ENCODE assay signal across 1 cellular context in the genomic region with DNA sequence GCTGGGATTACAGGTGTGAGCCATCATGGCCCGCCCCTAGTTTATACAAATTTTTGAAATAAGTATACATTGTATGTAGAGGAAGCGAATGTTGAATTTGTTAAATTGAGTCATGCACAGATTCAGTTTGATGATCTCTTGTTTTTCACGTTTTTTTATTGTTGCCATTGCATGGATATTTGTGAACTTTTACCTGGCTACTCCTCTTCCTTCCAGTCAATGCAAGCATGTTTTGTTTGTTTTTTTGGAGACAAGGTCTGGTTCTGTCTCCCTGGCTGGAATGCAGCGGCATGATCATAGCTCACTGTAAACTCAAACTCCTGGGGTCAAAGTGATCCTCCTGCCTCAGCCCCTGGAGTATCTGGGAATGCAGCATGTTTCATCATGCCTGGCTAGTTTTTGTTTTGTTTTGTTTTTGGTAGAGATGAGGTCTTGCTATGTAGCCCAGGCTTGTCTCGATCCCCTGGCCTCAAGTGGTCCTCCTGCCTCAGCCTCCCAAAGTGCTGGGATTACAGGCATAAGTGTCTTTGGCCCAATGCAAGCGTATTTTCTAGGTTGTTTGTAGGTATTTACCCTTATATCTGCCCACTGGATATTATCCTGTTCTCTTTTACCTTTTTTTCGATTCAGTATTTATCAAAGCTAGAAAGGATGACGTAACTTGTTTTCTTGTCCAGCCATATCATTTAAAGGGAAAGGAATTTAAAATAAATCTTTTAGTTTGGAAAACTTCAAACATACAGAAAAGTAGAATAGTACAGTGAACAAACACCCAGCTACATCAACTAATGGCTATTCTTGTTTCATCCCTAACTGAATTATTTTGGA.
TF ChIP-seq lines count a peak whose summit lies in the region.

No MANE protein-coding gene starts in this region.

TF ChIP-seq in HepG2, 621 proteins besides CTCF, POLR2A, EP300 and RAD21 (continued from another document and continues in another):
- TF ChIP-seq NR0B2 (CRISPR knock-in tag; IDR thresholded peaks at IDR 0.05) (no peak), PAXIP1 (CRISPR knock-in tag; conservative IDR thresholded peaks at IDR 0.05) (peak; percentile 96), ATF7-NPFF (CRISPR knock-in tag; IDR thresholded peaks at IDR 0.05; ENCODE audit: low read depth) (peak; percentile 18; the same call in 1 of the 2 replicates), ATF1 (CRISPR knock-in tag; IDR thresholded peaks at IDR 0.05) (peak; percentile 41; the same call in 1 of the 2 replicates), ZNF484 (CRISPR knock-in tag; IDR thresholded peaks at IDR 0.05; ENCODE audit: borderline replicate concordance, low read depth) (no peak), RNF219 (CRISPR knock-in tag; IDR thresholded peaks at IDR 0.05) (peak; percentile 47; the same call in 1 of the 2 replicates), MEIS2 (CRISPR knock-in tag; IDR thresholded peaks at IDR 0.05) (0 out of 2 replicates have a peak, but pooled peaks have one; percentile 54), YEATS2 (CRISPR knock-in tag; IDR thresholded peaks at IDR 0.05; ENCODE audit: borderline replicate concordance) (peak; percentile 77; the same call in 1 of the 2 replicates), ZNF710 (CRISPR knock-in tag; IDR thresholded peaks at IDR 0.05; ENCODE audit: borderline replicate concordance) (peak; percentile 74), SNRNP70 (IDR thresholded peaks at IDR 0.05; ENCODE audit: low read depth, low read length) (no peak), FOXA3 (CRISPR knock-in tag; IDR thresholded peaks at IDR 0.05) (peak; percentile 93), FOXC1 (CRISPR knock-in tag; IDR thresholded peaks at IDR 0.05; ENCODE audit: borderline replicate concordance) (no peak), ATF2 (CRISPR knock-in tag; IDR thresholded peaks at IDR 0.05) (peak; percentile 91), ZNF430 (CRISPR knock-in tag; IDR thresholded peaks at IDR 0.05) (peak; percentile 65; the same call in 1 of the 2 replicates), AHR (CRISPR knock-in tag; IDR thresholded peaks at IDR 0.05) (no peak), KLF13 (CRISPR knock-in tag; IDR thresholded peaks at IDR 0.05) (no peak), ZFP82 (CRISPR knock-in tag; IDR thresholded peaks at IDR 0.05; ENCODE audit: borderline replicate concordance) (no peak), SPEN (CRISPR knock-in tag; IDR thresholded peaks at IDR 0.05; ENCODE audit: low read depth) (peak; percentile 65; the same call in 1 of the 2 replicates), ZNF562 (CRISPR knock-in tag; IDR thresholded peaks at IDR 0.05; ENCODE audit: borderline replicate concordance) (no peak), ATM (IDR thresholded peaks at IDR 0.05; ENCODE audit: borderline replicate concordance) (no peak), KMT2A (CRISPR knock-in tag; IDR thresholded peaks at IDR 0.05) (peak; percentile 76; the same call in 1 of the 2 replicates), MYNN (CRISPR knock-in tag; IDR thresholded peaks at IDR 0.05; ENCODE audit: low read depth) (no peak), ZNF557 (CRISPR knock-in tag; IDR thresholded peaks at IDR 0.05) (no peak), ZNF24 (IDR thresholded peaks at IDR 0.05) (no peak), MXI1 (IDR thresholded peaks at IDR 0.05; ENCODE audit: borderline replicate concordance, low read depth, low read length) (peak; percentile 83; the same call in 1 of the 3 replicates), ZNF773 (CRISPR knock-in tag; IDR thresholded peaks at IDR 0.05; ENCODE audit: borderline replicate concordance) (no peak), ASH2L (IDR thresholded peaks at IDR 0.05; ENCODE audit: insufficient read length, low read depth, low read length) (peak; percentile 68), MXD1 (CRISPR knock-in tag; IDR thresholded peaks at IDR 0.05) (no peak), ZNF567 (CRISPR knock-in tag; IDR thresholded peaks at IDR 0.05; ENCODE audit: borderline replicate concordance) (no peak), REST (IDR thresholded peaks at IDR 0.05; ENCODE audit: borderline replicate concordance in 1 of 2, low read depth in 1 of 2, low read length in 2 of 2) (peak in 1 of 2 experiments; percentile 66; a peak in 1 of 4 replicates), PHF5A (CRISPR knock-in tag; IDR thresholded peaks at IDR 0.05; ENCODE audit: low read depth, unreplicated experiment) (no peak)
- TF ChIP-seq, protein P1, sequence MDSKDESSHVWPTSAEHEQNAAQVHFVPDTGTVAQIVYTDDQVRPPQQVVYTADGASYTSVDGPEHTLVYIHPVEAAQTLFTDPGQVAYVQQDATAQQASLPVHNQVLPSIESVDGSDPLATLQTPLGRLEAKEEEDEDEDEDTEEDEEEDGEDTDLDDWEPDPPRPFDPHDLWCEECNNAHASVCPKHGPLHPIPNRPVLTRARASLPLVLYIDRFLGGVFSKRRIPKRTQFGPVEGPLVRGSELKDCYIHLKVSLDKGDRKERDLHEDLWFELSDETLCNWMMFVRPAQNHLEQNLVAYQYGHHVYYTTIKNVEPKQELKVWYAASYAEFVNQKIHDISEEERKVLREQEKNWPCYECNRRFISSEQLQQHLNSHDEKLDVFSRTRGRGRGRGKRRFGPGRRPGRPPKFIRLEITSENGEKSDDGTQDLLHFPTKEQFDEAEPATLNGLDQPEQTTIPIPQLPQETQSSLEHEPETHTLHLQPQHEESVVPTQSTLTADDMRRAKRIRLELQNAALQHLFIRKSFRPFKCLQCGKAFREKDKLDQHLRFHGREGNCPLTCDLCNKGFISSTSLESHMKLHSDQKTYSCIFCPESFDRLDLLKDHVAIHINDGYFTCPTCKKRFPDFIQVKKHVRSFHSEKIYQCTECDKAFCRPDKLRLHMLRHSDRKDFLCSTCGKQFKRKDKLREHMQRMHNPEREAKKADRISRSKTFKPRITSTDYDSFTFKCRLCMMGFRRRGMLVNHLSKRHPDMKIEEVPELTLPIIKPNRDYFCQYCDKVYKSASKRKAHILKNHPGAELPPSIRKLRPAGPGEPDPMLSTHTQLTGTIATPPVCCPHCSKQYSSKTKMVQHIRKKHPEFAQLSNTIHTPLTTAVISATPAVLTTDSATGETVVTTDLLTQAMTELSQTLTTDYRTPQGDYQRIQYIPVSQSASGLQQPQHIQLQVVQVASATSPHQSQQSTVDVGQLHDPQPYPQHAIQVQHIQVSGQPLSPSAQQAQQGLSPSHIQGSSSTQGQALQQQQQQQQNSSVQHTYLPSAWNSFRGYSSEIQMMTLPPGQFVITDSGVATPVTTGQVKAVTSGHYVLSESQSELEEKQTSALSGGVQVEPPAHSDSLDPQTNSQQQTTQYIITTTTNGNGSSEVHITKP (CRISPR knock-in tag; IDR thresholded peaks at IDR 0.05; ENCODE audit: low read depth) = peak; percentile 70; the same call in 1 of the 2 replicates
- TF ChIP-seq, protein P2, sequence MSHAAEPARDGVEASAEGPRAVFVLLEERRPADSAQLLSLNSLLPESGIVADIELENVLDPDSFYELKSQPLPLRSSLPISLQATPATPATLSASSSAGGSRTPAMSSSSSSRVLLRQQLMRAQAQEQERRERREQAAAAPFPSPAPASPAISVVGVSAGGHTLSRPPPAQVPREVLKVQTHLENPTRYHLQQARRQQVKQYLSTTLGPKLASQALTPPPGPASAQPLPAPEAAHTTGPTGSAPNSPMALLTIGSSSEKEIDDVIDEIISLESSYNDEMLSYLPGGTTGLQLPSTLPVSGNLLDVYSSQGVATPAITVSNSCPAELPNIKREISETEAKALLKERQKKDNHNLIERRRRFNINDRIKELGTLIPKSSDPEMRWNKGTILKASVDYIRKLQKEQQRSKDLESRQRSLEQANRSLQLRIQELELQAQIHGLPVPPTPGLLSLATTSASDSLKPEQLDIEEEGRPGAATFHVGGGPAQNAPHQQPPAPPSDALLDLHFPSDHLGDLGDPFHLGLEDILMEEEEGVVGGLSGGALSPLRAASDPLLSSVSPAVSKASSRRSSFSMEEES (CRISPR knock-in tag; IDR thresholded peaks at IDR 0.05) = peak; percentile 67; the same call in 1 of the 2 replicates
